In genomic region chr1:171421413-171422020, GRCh38 we compare ENCODE assay signal across 25 cellular contexts.
DNase-seq lines count a peak whose midpoint lies in the region; ATAC-seq and TF ChIP-seq lines count a peak whose summit lies in the region.
"Had no signal": no experiment of that assay in that cellular context is flagged by ENCODE, and none has a peak within 500 bp of the region (broad histone marks: within the 10 kb centered on the region; RNA-seq: fewer than 3 reads in every experiment).

No MANE protein-coding gene starts in this region.

- ATAC-seq in T-helper 17 cell (no peak), HG02973 (IDR thresholded peaks at IDR 0.05; ENCODE audit: unreplicated experiment) (no peak), GM19397 (IDR thresholded peaks at IDR 0.05; ENCODE audit: unreplicated experiment) (no peak)

- H3K27ac Mint-ChIP-seq in activated T-cell treated with anti-CD3 and anti-CD28 coated beads, Interleukin-2, amount 50 U/mL, for 24 hours, result peak overlapping the region; percentile 60
- H3K27ac Mint-ChIP-seq in Caco-2 (ENCODE audit: unreplicated experiment) (peak overlapping the region; percentile 38), T-helper 17 cell (peak overlapping the region; percentile 68)
- H3K27ac Mint-ChIP-seq: immature natural killer cell had no signal

- H3K27ac ChIP-seq in iPS-20b (ENCODE audit: low read length), result peak overlapping the region; percentile 71
- H3K27ac ChIP-seq: HL-60, RWPE1 had no signal

- POLR2A ChIA-PET in Caco-2 (lab: Charles Lee), result no interaction called here

- CTCF ChIA-PET in Caco-2 (lab: Charles Lee), result no interaction called here

- H3K4me3 ChIP-seq in Caco-2 (ENCODE audit: low read depth, low read length), result no peak overlapping the region
- no peak overlapping the region for H3K4me3 ChIP-seq in iPS-20b (ENCODE audit: low read length)
- H3K4me3 ChIP-seq: lung had no signal

- peak overlapping the region; percentile 0; the same call in 1 of the 2 replicates for H3K9ac ChIP-seq in iPS-20b (ENCODE audit: low read depth, low read length)

- H3K4me1 ChIP-seq in Caco-2 (peaks cover 15% of the 10 kb centered on the region), iPS-20b (ENCODE audit: insufficient read depth, low read length) (peaks cover 21% of the 10 kb centered on the region)

- TF ChIP-seq CTCF in Caco-2 (IDR thresholded peaks at IDR 0.05; ENCODE audit: insufficient read depth in 1 of 2, low read depth in 1 of 2, low read length in 1 of 2, severe bottlenecking in 1 of 2, unreplicated experiment in 1 of 2), result no peak

- BruUV-seq in Caco-2 (replicated peaks; lab: Mats Ljungman, UMichigan), result no TSS peak

- H3K4me3 Mint-ChIP-seq in activated T-cell treated with anti-CD3 and anti-CD28 coated beads, Interleukin-2, amount 50 U/mL, for 24 hours, result no peak overlapping the region
- H3K4me3 Mint-ChIP-seq in Caco-2 (ENCODE audit: unreplicated experiment), result no peak overlapping the region
- H3K4me3 Mint-ChIP-seq in T-helper 17 cell, result peak overlapping the region; percentile 65
- H3K4me3 Mint-ChIP-seq: immature natural killer cell had no signal

- H3K4me1 Mint-ChIP-seq in activated T-cell treated with anti-CD3 and anti-CD28 coated beads, Interleukin-2, amount 50 U/mL, for 24 hours (ENCODE audit: low read depth), result peaks cover 26% of the 10 kb centered on the region
- H3K4me1 Mint-ChIP-seq in Caco-2 (ENCODE audit: low read depth, unreplicated experiment) (peaks cover 17% of the 10 kb centered on the region), T-helper 17 cell (peaks cover 22% of the 10 kb centered on the region)
- H3K4me1 Mint-ChIP-seq: immature natural killer cell had no signal

- no peaks in the 10 kb centered on the region for H3K27me3 Mint-ChIP-seq in activated T-cell treated with anti-CD3 and anti-CD28 coated beads, Interleukin-2, amount 50 U/mL, for 24 hours
- no peaks in the 10 kb centered on the region for H3K27me3 Mint-ChIP-seq in Caco-2 (ENCODE audit: insufficient read depth, unreplicated experiment)
- no peaks in the 10 kb centered on the region for H3K27me3 Mint-ChIP-seq in T-helper 17 cell

- intact Hi-C loops in Caco-2 (cut with micrococcal nuclease; ENCODE audit: unreplicated experiment), result no loop called here

- H3K27me3 ChIP-seq in Caco-2 (replicated peaks; ENCODE audit: control insufficient read depth, insufficient read depth, low read length) (no peaks in the 10 kb centered on the region), iPS-20b (ENCODE audit: insufficient read depth, low read length) (no peaks in the 10 kb centered on the region)

- DNase-seq in activated T-cell treated with anti-CD3 and anti-CD28 coated beads, Interleukin-2, amount 50 U/mL, for 24 hours, result no peak
- DNase-seq in activated T-cell treated with anti-CD3 and anti-CD28 coated beads for 4 hours (no peak), Caco-2 (no peak), T-helper 17 cell (no peak), DMS 273 (lab: John Stamatoyannopoulos, UW; ENCODE audit: unreplicated experiment) (no peak)
- DNase-seq: activated CD4-positive, alpha-beta T cell treated with anti-CD3 and anti-CD28 coated beads, Interleukin-2, amount 50 U/mL, for 1 hour; activated T-cell treated with anti-CD3 and anti-CD28 coated beads, Interleukin-2, amount 50 U/mL, for 4 hours; C1 segment of cervical spinal cord; central memory CD4-positive, alpha-beta T cell; DMS79; immature natural killer cell; KG1; MV-4-11; NCI-H187 treated with DMSO at 0.1 percent for 48 hours; NCI-H345; nucleus accumbens; retina; stimulated activated CD4-positive, alpha-beta T cell treated with anti-CD3 and anti-CD28 coated beads, Interleukin-12 subunit alpha, Interleukin-12 subunit beta, amount 100 ng/mL, for 4 hours; stimulated activated CD8-positive, alpha-beta memory T cell treated with anti-CD3 and anti-CD28 coated beads, Interleukin-4, amount 100 ng/mL, for 48 hours had no signal

- H3K36me3 Mint-ChIP-seq in activated T-cell treated with anti-CD3 and anti-CD28 coated beads, Interleukin-2, amount 50 U/mL, for 24 hours (ENCODE audit: low read depth), result no peaks in the 10 kb centered on the region
- H3K36me3 Mint-ChIP-seq in Caco-2 (ENCODE audit: insufficient read depth, unreplicated experiment), result no peaks in the 10 kb centered on the region
- H3K36me3 Mint-ChIP-seq in T-helper 17 cell (ENCODE audit: low read depth), result no peaks in the 10 kb centered on the region
- H3K36me3 Mint-ChIP-seq: immature natural killer cell had no signal

- H3K9me3 ChIP-seq in Caco-2, result peaks cover 17% of the 10 kb centered on the region
- no peaks in the 10 kb centered on the region for H3K9me3 ChIP-seq in T-helper 17 cell (ENCODE audit: control insufficient read depth, low read length, poor library complexity, severe bottlenecking)
- H3K9me3 ChIP-seq in iPS-20b (ENCODE audit: insufficient read depth, low read depth, low read length), result peaks cover 6% of the 10 kb centered on the region

- H3K36me3 ChIP-seq in Caco-2 (ENCODE audit: control insufficient read depth, insufficient read depth, low read length) (no peaks in the 10 kb centered on the region), iPS-20b (ENCODE audit: insufficient read depth, low read depth, low read length) (no peaks in the 10 kb centered on the region)

- no peaks in the 10 kb centered on the region for H3K9me3 Mint-ChIP-seq in activated T-cell treated with anti-CD3 and anti-CD28 coated beads, Interleukin-2, amount 50 U/mL, for 24 hours
- peaks cover 1% of the 10 kb centered on the region for H3K9me3 Mint-ChIP-seq in Caco-2 (ENCODE audit: unreplicated experiment)
- H3K9me3 Mint-ChIP-seq: activated T-cell treated with anti-CD3 and anti-CD28 coated beads, Interleukin-2, amount 50 U/mL, for 4 hours; immature natural killer cell had no signal
